Comparison of ENCODE assay signal across 22 cellular contexts in genomic region chr4:5420266-5420665, GRCh38.
"Had no signal": no experiment of that assay in that cellular context is flagged by ENCODE, and none has a peak within 500 bp of the region (broad histone marks: within the 10 kb centered on the region; RNA-seq: fewer than 3 reads in every experiment).

No MANE protein-coding gene starts in this region.

- H3K36me3 ChIP-seq: colonic mucosa, heart left ventricle, left lung, lower lobe of right lung had no signal

- H3K27me3 ChIP-seq: colonic mucosa, foreskin keratinocyte, gastroesophageal sphincter, hepatocyte, left lung had no signal

- H3K27ac Mint-ChIP-seq: dendritic cell treated with granulocyte-macrophage colony-stimulating factor and Interleukin-4, amounts not matched to agents 40 ng/mL and 50 ng/mL, for 4 days; effector memory CD8-positive, alpha-beta T cell; endodermal cell; immature natural killer cell; mesothelial cell of epicardium had no signal

- H3K27me3 Mint-ChIP-seq: dendritic cell treated with granulocyte-macrophage colony-stimulating factor and Interleukin-4, amounts not matched to agents 40 ng/mL and 50 ng/mL, for 4 days had no signal

- H3K4me3 ChIP-seq: colonic mucosa, gastroesophageal sphincter, heart left ventricle, hepatocyte, left lung, lower lobe of right lung, mucosa of descending colon had no signal

- H3K9me3 ChIP-seq: colonic mucosa, mucosa of descending colon had no signal

- H3K27ac ChIP-seq: colonic mucosa, epithelial cell of prostate, foreskin keratinocyte, gastroesophageal sphincter, heart left ventricle, hepatocyte, left lung, lower lobe of right lung had no signal

- DNase-seq: colonic mucosa; cortex of kidney; effector CD8-positive, alpha-beta T cell; effector memory CD8-positive, alpha-beta T cell; erythroblast; foreskin keratinocyte; heart left ventricle; hypothalamus; immature natural killer cell; left cardiac atrium; left lung; left ventricle myocardium superior; lower lobe of right lung; mesenchymal stem cell; mucosa of descending colon had no signal

- ATAC-seq: effector memory CD8-positive, alpha-beta T cell; esophagus mucosa; foreskin keratinocyte; gastroesophageal sphincter; heart left ventricle; left cardiac atrium; left lung; left ventricle myocardium superior; lower lobe of right lung; mucosa of descending colon had no signal

- H3K4me1 ChIP-seq: colonic mucosa, foreskin keratinocyte, gastroesophageal sphincter, heart left ventricle, left lung, lower lobe of right lung had no signal

- H3K4me3 Mint-ChIP-seq: dendritic cell treated with granulocyte-macrophage colony-stimulating factor and Interleukin-4, amounts not matched to agents 40 ng/mL and 50 ng/mL, for 4 days; effector memory CD8-positive, alpha-beta T cell; endodermal cell; immature natural killer cell; mesothelial cell of epicardium had no signal

- H3K36me3 Mint-ChIP-seq: immature natural killer cell, mesothelial cell of epicardium had no signal

- H3K4me1 Mint-ChIP-seq: immature natural killer cell, mesothelial cell of epicardium had no signal
